In the genomic region with DNA sequence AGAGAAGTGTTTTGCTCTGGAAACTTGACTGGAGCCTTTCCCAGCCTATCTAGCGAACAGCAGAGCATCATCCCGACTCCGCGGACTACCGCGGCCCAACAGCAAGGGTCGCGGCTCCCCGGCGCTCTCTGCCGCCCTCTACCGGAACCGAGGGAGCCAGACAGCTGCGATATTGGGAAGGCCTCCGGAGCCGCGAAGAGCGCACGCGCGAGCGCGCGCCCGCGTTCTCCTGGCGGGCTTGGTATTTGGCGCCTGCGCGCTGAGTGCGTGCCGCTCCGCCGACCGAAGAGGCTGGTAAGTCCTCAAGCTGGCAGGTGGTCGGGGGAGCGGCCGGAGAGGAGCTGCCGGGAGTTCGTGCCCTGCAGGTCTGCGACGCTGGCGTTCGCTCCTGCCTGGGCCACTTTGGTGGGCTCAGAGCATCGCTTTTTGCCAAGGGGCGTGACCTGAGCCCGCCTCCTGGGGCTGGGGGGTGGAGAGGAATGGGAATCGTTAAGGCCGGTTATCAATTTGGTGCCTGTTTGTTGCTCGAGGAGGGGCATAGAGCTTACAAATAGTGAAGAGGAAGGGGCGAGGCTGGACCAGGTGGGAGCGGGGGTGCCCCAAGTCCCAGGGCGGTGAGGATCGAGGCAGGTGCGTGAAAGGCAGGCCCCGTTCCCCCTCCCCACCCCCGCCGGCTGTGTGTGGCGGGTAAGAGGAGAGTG, we compare ENCODE assay signal across 1 cellular context.
A peak's percentile ranks its signal among the peaks of the same experiment; 100 is the strongest.
TF ChIP-seq lines count a peak whose summit lies in the region.

Gene TMEM106C (plus strand): TSS at position 257 of the 701 bp plus-strand sequence. CDS start 641 bp downstream, outside the sequence.

TF ChIP-seq in HepG2, 621 proteins besides CTCF, POLR2A, EP300 and RAD21 (continued from another document and continues in another):
- TF ChIP-seq ZNF280D (CRISPR knock-in tag; IDR thresholded peaks at IDR 0.05): no peak
- TF ChIP-seq ARHGAP35 (CRISPR knock-in tag; IDR thresholded peaks at IDR 0.05; ENCODE audit: borderline replicate concordance): peak; percentile 58; the same call in 1 of the 2 replicates
- TF ChIP-seq ZNF383 (CRISPR knock-in tag; IDR thresholded peaks at IDR 0.05; ENCODE audit: borderline replicate concordance): no peak
- no peak for TF ChIP-seq ZNF34 (CRISPR knock-in tag; IDR thresholded peaks at IDR 0.05; ENCODE audit: borderline replicate concordance)
- no peak for TF ChIP-seq ZNF839 (CRISPR knock-in tag; IDR thresholded peaks at IDR 0.05; ENCODE audit: borderline replicate concordance)
- TF ChIP-seq ZFP41 (CRISPR knock-in tag; IDR thresholded peaks at IDR 0.05; ENCODE audit: borderline replicate concordance): no peak
- no peak for TF ChIP-seq ZZZ3 (CRISPR knock-in tag; IDR thresholded peaks at IDR 0.05; ENCODE audit: borderline replicate concordance)
- no peak; the same call in 1 of the 2 replicates for TF ChIP-seq NR2C2 (CRISPR knock-in tag; IDR thresholded peaks at IDR 0.05; ENCODE audit: borderline replicate concordance)
- TF ChIP-seq, protein P1, sequence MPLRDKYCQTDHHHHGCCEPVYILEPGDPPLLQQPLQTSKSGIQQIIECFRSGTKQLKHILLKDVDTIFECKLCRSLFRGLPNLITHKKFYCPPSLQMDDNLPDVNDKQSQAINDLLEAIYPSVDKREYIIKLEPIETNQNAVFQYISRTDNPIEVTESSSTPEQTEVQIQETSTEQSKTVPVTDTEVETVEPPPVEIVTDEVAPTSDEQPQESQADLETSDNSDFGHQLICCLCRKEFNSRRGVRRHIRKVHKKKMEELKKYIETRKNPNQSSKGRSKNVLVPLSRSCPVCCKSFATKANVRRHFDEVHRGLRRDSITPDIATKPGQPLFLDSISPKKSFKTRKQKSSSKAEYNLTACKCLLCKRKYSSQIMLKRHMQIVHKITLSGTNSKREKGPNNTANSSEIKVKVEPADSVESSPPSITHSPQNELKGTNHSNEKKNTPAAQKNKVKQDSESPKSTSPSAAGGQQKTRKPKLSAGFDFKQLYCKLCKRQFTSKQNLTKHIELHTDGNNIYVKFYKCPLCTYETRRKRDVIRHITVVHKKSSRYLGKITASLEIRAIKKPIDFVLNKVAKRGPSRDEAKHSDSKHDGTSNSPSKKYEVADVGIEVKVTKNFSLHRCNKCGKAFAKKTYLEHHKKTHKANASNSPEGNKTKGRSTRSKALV (CRISPR knock-in tag; IDR thresholded peaks at IDR 0.05): peak; percentile 87
- TF ChIP-seq REXO4 (CRISPR knock-in tag; IDR thresholded peaks at IDR 0.05; ENCODE audit: borderline replicate concordance): no peak
- TF ChIP-seq PRDM15 (CRISPR knock-in tag; IDR thresholded peaks at IDR 0.05): no peak
- TF ChIP-seq MTF2 (CRISPR knock-in tag; IDR thresholded peaks at IDR 0.05; ENCODE audit: borderline replicate concordance): peak; percentile 78; the same call in 1 of the 2 replicates
- TF ChIP-seq ZNF615 (CRISPR knock-in tag; IDR thresholded peaks at IDR 0.05; ENCODE audit: borderline replicate concordance): no peak
- TF ChIP-seq KLF11 (CRISPR knock-in tag; IDR thresholded peaks at IDR 0.05): 0 out of 2 replicates have a peak, but pooled peaks have one; percentile 55
- peak; percentile 96 for TF ChIP-seq XRCC5 (optimal IDR thresholded peaks at IDR 0.05; ENCODE audit: low read length)
- TF ChIP-seq IRX3 (CRISPR knock-in tag; IDR thresholded peaks at IDR 0.05; ENCODE audit: borderline replicate concordance, low read depth): peak; percentile 69; the same call in 1 of the 2 replicates
- no peak for TF ChIP-seq FOXK1 (CRISPR knock-in tag; IDR thresholded peaks at IDR 0.05; ENCODE audit: borderline replicate concordance, low read depth)
- TF ChIP-seq GABPB1 (CRISPR knock-in tag; IDR thresholded peaks at IDR 0.05): peak; percentile 71
- no peak for TF ChIP-seq NCOR1 (IDR thresholded peaks at IDR 0.05; ENCODE audit: borderline replicate concordance, low read length)
- TF ChIP-seq BRD4 (CRISPR knock-in tag; IDR thresholded peaks at IDR 0.05): peak; percentile 45; the same call in 1 of the 2 replicates
- TF ChIP-seq THRA (CRISPR knock-in tag; IDR thresholded peaks at IDR 0.05; ENCODE audit: borderline replicate concordance): no peak
- no peak for TF ChIP-seq GLI4 (CRISPR knock-in tag; IDR thresholded peaks at IDR 0.05; ENCODE audit: borderline replicate concordance)
- no peak for TF ChIP-seq THYN1 (CRISPR knock-in tag; IDR thresholded peaks at IDR 0.05; ENCODE audit: borderline replicate concordance, low read depth)
- TF ChIP-seq AHR (CRISPR knock-in tag; IDR thresholded peaks at IDR 0.05): no peak
- no peak for TF ChIP-seq ZNF713 (CRISPR knock-in tag; IDR thresholded peaks at IDR 0.05)
- TF ChIP-seq ZNF101 (CRISPR knock-in tag; IDR thresholded peaks at IDR 0.05; ENCODE audit: borderline replicate concordance, low read depth): no peak
- TF ChIP-seq NRL (CRISPR knock-in tag; IDR thresholded peaks at IDR 0.05; ENCODE audit: borderline replicate concordance): peak; percentile 36; the same call in 1 of the 2 replicates
- TF ChIP-seq ZFY (CRISPR knock-in tag; IDR thresholded peaks at IDR 0.05): peak; percentile 78
- TF ChIP-seq PAF1 (CRISPR knock-in tag; IDR thresholded peaks at IDR 0.05): no peak
- TF ChIP-seq, protein P2, sequence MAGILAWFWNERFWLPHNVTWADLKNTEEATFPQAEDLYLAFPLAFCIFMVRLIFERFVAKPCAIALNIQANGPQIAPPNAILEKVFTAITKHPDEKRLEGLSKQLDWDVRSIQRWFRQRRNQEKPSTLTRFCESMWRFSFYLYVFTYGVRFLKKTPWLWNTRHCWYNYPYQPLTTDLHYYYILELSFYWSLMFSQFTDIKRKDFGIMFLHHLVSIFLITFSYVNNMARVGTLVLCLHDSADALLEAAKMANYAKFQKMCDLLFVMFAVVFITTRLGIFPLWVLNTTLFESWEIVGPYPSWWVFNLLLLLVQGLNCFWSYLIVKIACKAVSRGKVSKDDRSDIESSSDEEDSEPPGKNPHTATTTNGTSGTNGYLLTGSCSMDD (CRISPR knock-in tag; IDR thresholded peaks at IDR 0.05): no peak
- TF ChIP-seq MIXL1 (CRISPR knock-in tag; IDR thresholded peaks at IDR 0.05): 0 out of 2 replicates have a peak, but pooled peaks have one; percentile 26
- TF ChIP-seq FOXA1 (IDR thresholded peaks at IDR 0.05): no peak
- TF ChIP-seq FOXA1 (CRISPR knock-in tag; IDR thresholded peaks at IDR 0.05): no peak
- TF ChIP-seq FOXJ3 (CRISPR knock-in tag; IDR thresholded peaks at IDR 0.05; ENCODE audit: borderline replicate concordance): peak; percentile 61; the same call in 1 of the 2 replicates
- TF ChIP-seq ZNF432 (CRISPR knock-in tag; IDR thresholded peaks at IDR 0.05; ENCODE audit: borderline replicate concordance): no peak
- TF ChIP-seq, protein P3, sequence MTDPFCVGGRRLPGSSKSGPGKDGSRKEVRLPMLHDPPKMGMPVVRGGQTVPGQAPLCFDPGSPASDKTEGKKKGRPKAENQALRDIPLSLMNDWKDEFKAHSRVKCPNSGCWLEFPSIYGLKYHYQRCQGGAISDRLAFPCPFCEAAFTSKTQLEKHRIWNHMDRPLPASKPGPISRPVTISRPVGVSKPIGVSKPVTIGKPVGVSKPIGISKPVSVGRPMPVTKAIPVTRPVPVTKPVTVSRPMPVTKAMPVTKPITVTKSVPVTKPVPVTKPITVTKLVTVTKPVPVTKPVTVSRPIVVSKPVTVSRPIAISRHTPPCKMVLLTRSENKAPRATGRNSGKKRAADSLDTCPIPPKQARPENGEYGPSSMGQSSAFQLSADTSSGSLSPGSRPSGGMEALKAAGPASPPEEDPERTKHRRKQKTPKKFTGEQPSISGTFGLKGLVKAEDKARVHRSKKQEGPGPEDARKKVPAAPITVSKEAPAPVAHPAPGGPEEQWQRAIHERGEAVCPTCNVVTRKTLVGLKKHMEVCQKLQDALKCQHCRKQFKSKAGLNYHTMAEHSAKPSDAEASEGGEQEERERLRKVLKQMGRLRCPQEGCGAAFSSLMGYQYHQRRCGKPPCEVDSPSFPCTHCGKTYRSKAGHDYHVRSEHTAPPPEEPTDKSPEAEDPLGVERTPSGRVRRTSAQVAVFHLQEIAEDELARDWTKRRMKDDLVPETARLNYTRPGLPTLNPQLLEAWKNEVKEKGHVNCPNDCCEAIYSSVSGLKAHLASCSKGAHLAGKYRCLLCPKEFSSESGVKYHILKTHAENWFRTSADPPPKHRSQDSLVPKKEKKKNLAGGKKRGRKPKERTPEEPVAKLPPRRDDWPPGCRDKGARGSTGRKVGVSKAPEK (CRISPR knock-in tag; IDR thresholded peaks at IDR 0.05; ENCODE audit: borderline replicate concordance): no peak
- TF ChIP-seq CENPT (CRISPR knock-in tag; IDR thresholded peaks at IDR 0.05; ENCODE audit: low read depth): no peak; the same call in 1 of the 2 replicates
- no peak for TF ChIP-seq HMGXB3 (CRISPR knock-in tag; IDR thresholded peaks at IDR 0.05; ENCODE audit: borderline replicate concordance)
- TF ChIP-seq ERF (CRISPR knock-in tag; IDR thresholded peaks at IDR 0.05): no peak; the same call in 1 of the 2 replicates
- TF ChIP-seq ZNF263 (CRISPR knock-in tag; IDR thresholded peaks at IDR 0.05): peak; percentile 32; the same call in 1 of the 2 replicates
- no peak for TF ChIP-seq NR2F1 (CRISPR knock-in tag; IDR thresholded peaks at IDR 0.05)
